In genomic region chr17:62093188-62094155, GRCh38 we compare ENCODE assay signal across 8 cellular contexts. TPM values are rescaled to one million over a fixed set of nuclear protein-coding genes. Genes with fewer than 3 reads are reported as not detected.
A peak's percentile ranks its signal among the peaks of the same experiment; 100 is the strongest.
DNase-seq lines count a peak whose midpoint lies in the region; ATAC-seq and TF ChIP-seq lines count a peak whose summit lies in the region.

No MANE protein-coding gene starts in this region.

- no peaks in the 10 kb centered on the region for H3K4me1 ChIP-seq in SJCRH30

- H3K27ac Mint-ChIP-seq in CD14-positive monocyte = peak overlapping the region in 1 of 7 donors; percentile 25

- no peaks in the 10 kb centered on the region for H3K36me3 Mint-ChIP-seq in CD14-positive monocyte

- peak; percentile 71 for DNase-seq in GM03348 (ENCODE audit: low spot score)
- peak; percentile 72 for DNase-seq in GM20000 (ENCODE audit: low spot score)
- DNase-seq in choroid plexus epithelial cell (ENCODE audit: low read depth) = peak; percentile 75
- DNase-seq in CD14-positive monocyte (ENCODE audit: low spot score) = no peak
- DNase-seq in SJCRH30 = no peak
- DNase-seq in inferior parietal cortex (ENCODE audit: extremely low spot score) = no peak
- no peak for DNase-seq in NCI-H526 (lab: John Stamatoyannopoulos, UW)

- H3K9me3 ChIP-seq in SJCRH30 (replicated peaks) = no peaks in the 10 kb centered on the region

- H3K27me3 ChIP-seq in SJCRH30 = no peaks in the 10 kb centered on the region

- H3K4me3 ChIP-seq in choroid plexus epithelial cell (ENCODE audit: low read depth, low read length) (no peak overlapping the region), SJCRH30 (no peak overlapping the region)

- H3K4me3 Mint-ChIP-seq in CD14-positive monocyte = no peak overlapping the region

- H3K9me3 Mint-ChIP-seq in CD14-positive monocyte = peaks cover 0 to 2% (median 0%) of the 10 kb centered on the region in 7 donors

- TF ChIP-seq CTCF in GM20000 (IDR thresholded peaks at IDR 0.05; ENCODE audit: extremely low read depth, missing control alignments) = no peak
- no peak for TF ChIP-seq CTCF in choroid plexus epithelial cell (conservative IDR thresholded peaks at IDR 0.05; ENCODE audit: low read depth, low read length)
- TF ChIP-seq CTCF in CD14-positive monocyte (IDR thresholded peaks at IDR 0.05) = no peak

- intact Hi-C loops in CD14-positive monocyte (cut with micrococcal nuclease) = no loop called here

- no peaks in the 10 kb centered on the region for H3K36me3 ChIP-seq in SJCRH30

- peaks cover 2% of the 10 kb centered on the region for H3K4me1 Mint-ChIP-seq in CD14-positive monocyte

- H3K27me3 Mint-ChIP-seq in CD14-positive monocyte (ENCODE audit: low read depth in 3 of 3) = peaks cover 0 to 4% (median 2%) of the 10 kb centered on the region in 3 donors

- ATAC-seq in HG03457 (IDR thresholded peaks at IDR 0.05; ENCODE audit: unreplicated experiment) = peak; percentile 94

- H3K27ac ChIP-seq in SJCRH30 = no peak overlapping the region

RNA-seq across cellular contexts. Expression of gene MED13, which starts 28.4 kb away (rescaled TPM):
- 1 to 10 TPM; 2.1 to 5.0 TPM for polyA plus RNA-seq in CD14-positive monocyte
- 64.8 and 79.9 TPM in 2 replicates for total RNA-seq in SJCRH30 (2014; rRNA removed; shearing (Covaris generic))

Comparison
In these comparisons a context has a peak if more than half of its experiments do, and no peak if none do; other contexts are left out.
1. DNase-seq: peak in GM03348 (single experiment), GM20000 (single experiment) and choroid plexus epithelial cell (single experiment); none in CD14-positive monocyte (single experiment), SJCRH30 (0 of 2), inferior parietal cortex (single experiment) and NCI-H526 (0 of 2).